ENCODE assay signal across 8 cellular contexts in genomic region chr3:139677341-139678155, GRCh38. TPM values are rescaled to one million over a fixed set of nuclear protein-coding genes. Genes with fewer than 3 reads are reported as not detected.
A peak's percentile ranks its signal among the peaks of the same experiment; 100 is the strongest.
DNase-seq lines count a peak whose midpoint lies in the region; ATAC-seq, FAIRE-seq and TF ChIP-seq lines count a peak whose summit lies in the region.

NMNAT3 (minus strand) TSS chr3:139677972; CDS start chr3:139627724, 50,248 bp downstream.

- no peak for TF ChIP-seq POLR2A in GM12891 (IDR thresholded peaks at IDR 0.05; ENCODE audit: low read depth, low read length)

- H3K36me3 Mint-ChIP-seq in central memory CD8-positive, alpha-beta T cell (ENCODE audit: insufficient read depth), result no peaks in the 10 kb centered on the region

- ATAC-seq in HG02798 (IDR thresholded peaks at IDR 0.05; ENCODE audit: poor library complexity, unreplicated experiment), result peak; percentile 98
- ATAC-seq in activated CD4-positive, CD25-positive, alpha-beta regulatory T cell treated with anti-CD3 and anti-CD28 coated beads, Interleukin-2, amount 50 U/mL, for 24 hours, result peak; percentile 92 to 95
- peak; percentile 96 for ATAC-seq in central memory CD8-positive, alpha-beta T cell (replicated peaks; ENCODE audit: extremely low read depth, poor library complexity, severe bottlenecking)

- no peak for FAIRE-seq in GM12891 (lab: Jason Lieb, UNC)
- FAIRE-seq in kidney (lab: Jason Lieb, UNC), result no peak

- H3K4me3 Mint-ChIP-seq in central memory CD8-positive, alpha-beta T cell, result peak within 1 kb of the TSS; percentile 72

- peak within 1 kb of the TSS in 1 of 2 donors; percentile 65 for H3K9ac ChIP-seq in kidney (ENCODE audit: low read length in 2 of 2)

- intact Hi-C loops in kidney (cut with DNase I), result no loop called here

- no peak for TF ChIP-seq CTCF in kidney (IDR thresholded peaks at IDR 0.05; ENCODE audit: borderline replicate concordance, extremely low read depth, insufficient read depth)

- no peaks in the 10 kb centered on the region for H3K9me3 ChIP-seq in kidney (ENCODE audit: control insufficient read depth in 1 of 2, low read length in 2 of 2)

- H3K4me1 ChIP-seq in kidney (ENCODE audit: control insufficient read depth in 1 of 2, insufficient read depth in 1 of 2, low read depth in 1 of 2, low read length in 2 of 2), result peaks cover 0 to 6% of the 10 kb centered on the region in 2 donors

- H3K4me3 ChIP-seq in kidney (ENCODE audit: low read length in 2 of 2), result peak within 1 kb of the TSS; percentile 72 to 75

- no peaks in the 10 kb centered on the region for H3K27me3 Mint-ChIP-seq in central memory CD8-positive, alpha-beta T cell

- no peaks in the 10 kb centered on the region for H3K9me3 Mint-ChIP-seq in central memory CD8-positive, alpha-beta T cell

- H3K4me1 Mint-ChIP-seq in central memory CD8-positive, alpha-beta T cell, result no peaks in the 10 kb centered on the region

- peak within 1 kb of the TSS; percentile 42 to 72 for H3K27ac ChIP-seq in kidney (ENCODE audit: low read depth in 2 of 2, low read length in 2 of 2)

- DNase-seq in GM12891 (ENCODE audit: insufficient read length, low spot score), result peak; percentile 58
- DNase-seq in NCI-H146 treated with DMSO at 0.1 percent for 48 hours (lab: John Stamatoyannopoulos, UW; ENCODE audit: unreplicated experiment), result peak; percentile 98
- peak; percentile 50 to 60 for DNase-seq in central memory CD8-positive, alpha-beta T cell (ENCODE audit: low spot score in 2 of 2)
- DNase-seq in kidney, result peak; percentile 95
- DNase-seq in stimulated activated CD4-positive, alpha-beta T cell treated with anti-CD3 and anti-CD28 coated beads, Interleukin-12 subunit alpha, Interleukin-12 subunit beta, amount 100 ng/mL, for 48 hours (ENCODE audit: low read depth in 2 of 3, low spot score in 1 of 3), result peak; percentile 61 to 72 (median 71)
- DNase-seq in DMS79 (lab: John Stamatoyannopoulos, UW), result no peak

- H3K36me3 ChIP-seq in kidney (ENCODE audit: control insufficient read depth in 1 of 2, insufficient read depth in 2 of 2, low read length in 2 of 2), result no peaks in the 10 kb centered on the region

- no peak within 1 kb of the TSS for H3K27ac Mint-ChIP-seq in central memory CD8-positive, alpha-beta T cell (ENCODE audit: low read depth)

TF ChIP-seq in GM12891, 5 proteins besides CTCF, POLR2A, EP300 and RAD21:
- TF ChIP-seq SPI1 (IDR thresholded peaks at IDR 0.05; ENCODE audit: low read depth, low read length), result no peak
- no peak for TF ChIP-seq PAX5 (IDR thresholded peaks at IDR 0.05; ENCODE audit: insufficient read depth, low read length, severe bottlenecking)
- no peak for TF ChIP-seq POLR2AphosphoS5 (IDR thresholded peaks at IDR 0.05; ENCODE audit: low read depth, low read length)
- TF ChIP-seq TAF1 (IDR thresholded peaks at IDR 0.05; ENCODE audit: low read depth, low read length), result no peak
- TF ChIP-seq POU2F2 (IDR thresholded peaks at IDR 0.05; ENCODE audit: low read depth, low read length), result no peak

RNA-seq across cellular contexts. Expression of gene NMNAT3, which starts in this region (rescaled TPM):
- 0.44 TPM for polyA plus RNA-seq in GM12891 (2012; ENCODE audit: low read depth, missing spikeins)
- 6.4 TPM for total RNA-seq in kidney
- polyA plus RNA-seq in kidney (ENCODE audit: insufficient read depth, low read depth, low replicate concordance), result 13.8 TPM
